Comparison of ENCODE assay signal across 18 cellular contexts in genomic region chr3:161630791-161631190, GRCh38.
DNase-seq lines count a peak whose midpoint lies in the region; ATAC-seq and TF ChIP-seq lines count a peak whose summit lies in the region.
"Had no signal": no experiment of that assay in that cellular context is flagged by ENCODE, and none has a peak within 500 bp of the region (broad histone marks: within the 10 kb centered on the region; RNA-seq: fewer than 3 reads in every experiment).

No MANE protein-coding gene starts in this region.

- no peak overlapping the region for H2BK120ac ChIP-seq in mesendoderm (ENCODE audit: low read depth, low read length)

- no peak overlapping the region for H3K4ac ChIP-seq in mesendoderm (ENCODE audit: low read depth, low read length)

- no peak overlapping the region for H4K5ac ChIP-seq in mesendoderm (ENCODE audit: low read length)

- H3K18ac ChIP-seq in mesendoderm (ENCODE audit: low read length) = no peak overlapping the region

- POLR2A ChIA-PET in HEK293 (lab: Yijun Ruan, JAX) (no interaction called here), PC-3 (lab: Charles Lee; ENCODE audit: unreplicated experiment) (no interaction called here)

- H3K79me1 ChIP-seq in mesendoderm (ENCODE audit: low read length) = no peaks in the 10 kb centered on the region

- no peaks in the 10 kb centered on the region for H3K9me2 ChIP-seq in PC-3 (replicated peaks; ENCODE audit: low read length)

- no peaks in the 10 kb centered on the region for H4K20me1 ChIP-seq in PC-3 (ENCODE audit: low read length)

- no peak overlapping the region for H2BK5ac ChIP-seq in mesendoderm (ENCODE audit: low read length)

- H3K4me1 ChIP-seq in HEK293 (ENCODE audit: control insufficient read depth, insufficient read depth, low read length) = no peaks in the 10 kb centered on the region
- no peaks in the 10 kb centered on the region for H3K4me1 ChIP-seq in PC-3 (ENCODE audit: insufficient read depth, low read length)
- H3K4me1 ChIP-seq in mesendoderm (ENCODE audit: control insufficient read depth, low read depth, low read length) = no peaks in the 10 kb centered on the region
- H3K4me1 ChIP-seq in gastrocnemius medialis = no peaks in the 10 kb centered on the region
- H3K4me1 ChIP-seq: heart right ventricle, suprapubic skin had no signal

- intact Hi-C loops in PC-3 (cut with micrococcal nuclease) (no loop called here), gastrocnemius medialis (cut with DNase I; ENCODE audit: low total_unique reads) (no loop called here)

- H3K27ac ChIP-seq in HEK293 (ENCODE audit: extremely low read depth, low read depth, low read length) (no peak overlapping the region), PC-3 (ENCODE audit: low read length) (no peak overlapping the region), mesendoderm (ENCODE audit: low read depth, low read length) (no peak overlapping the region), gastrocnemius medialis (no peak overlapping the region)
- H3K27ac ChIP-seq: heart right ventricle, suprapubic skin, WERI-Rb-1 had no signal

- no CpG with 5 or more reads among the region's 2 CpGs for WGBS in mesendoderm (ENCODE audit: extremely low coverage, insufficient coverage, low lambda C conversion rate)

- H3F3A ChIP-seq in PC-3 (ENCODE audit: low read length, unreplicated experiment) = no peaks in the 10 kb centered on the region

- H2AK5ac ChIP-seq in mesendoderm (ENCODE audit: low read length) = no peak overlapping the region

- ATAC-seq in PC-3 = peak; percentile 33; the same call in 1 of the 2 replicates
- no peak for ATAC-seq in gastrocnemius medialis
- ATAC-seq: activated CD8-positive, alpha-beta T cell treated with anti-CD3 and anti-CD28 coated beads, Interleukin-2, amount 10 ng/mL, durations not matched to agents 7 days and 5 days; activated naive CD4-positive, alpha-beta T cell treated with anti-CD3 and anti-CD28 coated beads, Interleukin-2, amount 50 U/mL, for 72 hours; heart right ventricle; Panc1 had no signal

- DNase-seq in PC-3 (peak; percentile 38), choroid plexus epithelial cell (ENCODE audit: low read depth) (peak; percentile 2), mesendoderm (peak; percentile 37), gastrocnemius medialis (no peak), DMS 273 treated with DMSO at 0.1 percent for 48 hours (lab: John Stamatoyannopoulos, UW) (no peak)
- no peak for DNase-seq in activated CD8-positive, alpha-beta memory T cell treated with anti-CD3 and anti-CD28 coated beads for 24 hours
- DNase-seq: activated CD8-positive, alpha-beta T cell treated with anti-CD3 and anti-CD28 coated beads, Interleukin-2, amount 10 ng/mL, durations not matched to agents 7 days and 5 days; COR-L47; heart right ventricle; midbrain; NCI-H1417 treated with DMSO at 0.1 percent for 48 hours; NCI-H526 treated with DMSO at 0.1 percent for 48 hours; WERI-Rb-1 had no signal

- no peak for TF ChIP-seq POLR2A in gastrocnemius medialis (IDR thresholded peaks at IDR 0.05)

- no TSS peak for BruUV-seq in PC-3 (replicated peaks; lab: Mats Ljungman, UMichigan)

- H3K23ac ChIP-seq in mesendoderm (ENCODE audit: low read length) = no peak overlapping the region

- no peak overlapping the region for H2BK15ac ChIP-seq in mesendoderm (replicated peaks; ENCODE audit: low read depth)

- H3K9ac ChIP-seq in PC-3 (ENCODE audit: low read length) = no peak overlapping the region
- H3K9ac ChIP-seq in mesendoderm (ENCODE audit: low read length) = no peak overlapping the region

- H3K27me3 ChIP-seq in PC-3 (ENCODE audit: low read length) = peaks cover 18% of the 10 kb centered on the region; the same call in 1 of the 2 replicates
- no peaks in the 10 kb centered on the region for H3K27me3 ChIP-seq in mesendoderm (ENCODE audit: insufficient read depth, low read length, poor library complexity)
- H3K27me3 ChIP-seq in gastrocnemius medialis = no peaks in the 10 kb centered on the region
- H3K27me3 ChIP-seq: heart right ventricle, suprapubic skin had no signal

- H3K79me2 ChIP-seq in PC-3 (ENCODE audit: low read length) (no peaks in the 10 kb centered on the region), mesendoderm (ENCODE audit: control insufficient read depth, insufficient read depth, low read length) (no peaks in the 10 kb centered on the region)

- no peak overlapping the region for H4K8ac ChIP-seq in mesendoderm (ENCODE audit: low read depth, low read length)

- H3K36me3 ChIP-seq in HEK293 (ENCODE audit: control insufficient read depth in 2 of 2, insufficient read depth in 1 of 2, low read length in 2 of 2) (no peaks in the 10 kb centered on the region), PC-3 (ENCODE audit: low read depth, low read length) (no peaks in the 10 kb centered on the region), mesendoderm (ENCODE audit: control insufficient read depth, insufficient read depth, low read length) (no peaks in the 10 kb centered on the region), gastrocnemius medialis (no peaks in the 10 kb centered on the region)
- H3K36me3 ChIP-seq: HAP-1, heart right ventricle, suprapubic skin, WERI-Rb-1 had no signal

- TF ChIP-seq CTCF in HEK293 (tag by site-specific recombination; IDR thresholded peaks at IDR 0.05) (no peak), PC-3 (conservative IDR thresholded peaks at IDR 0.05; ENCODE audit: low read depth, low read length) (no peak), choroid plexus epithelial cell (conservative IDR thresholded peaks at IDR 0.05; ENCODE audit: low read depth, low read length) (no peak), gastrocnemius medialis (IDR thresholded peaks at IDR 0.05 in 4 of 5, conservative IDR thresholded peaks at IDR 0.05 in 1 of 5) (no peak)

- H3K56ac ChIP-seq in mesendoderm (ENCODE audit: low read length) = no peak overlapping the region

- in situ Hi-C loops in gastrocnemius medialis (cut with MboI; ENCODE audit: low sequenced_read_pairs in 4 of 4) = no loop called here

- no peak overlapping the region for H3K4me3 ChIP-seq in HEK293 (ENCODE audit: low read depth, low read length)
- H3K4me3 ChIP-seq in PC-3 (ENCODE audit: low read length) = no peak overlapping the region
- no peak overlapping the region for H3K4me3 ChIP-seq in choroid plexus epithelial cell (ENCODE audit: low read depth, low read length)
- H3K4me3 ChIP-seq in mesendoderm (ENCODE audit: low read length) = no peak overlapping the region
- no peak overlapping the region for H3K4me3 ChIP-seq in gastrocnemius medialis
- H3K4me3 ChIP-seq: HAP-1, heart right ventricle, suprapubic skin had no signal

- CTCF ChIA-PET in HEK293 (lab: Yijun Ruan, JAX) (no interaction called here), PC-3 (lab: Charles Lee) (no interaction called here)

- H3K9me3 ChIP-seq in HEK293 (ENCODE audit: control insufficient read depth, insufficient read depth, low read depth, low read length) (no peaks in the 10 kb centered on the region), PC-3 (ENCODE audit: low read length) (no peaks in the 10 kb centered on the region), gastrocnemius medialis (no peaks in the 10 kb centered on the region)
- H3K9me3 ChIP-seq: HAP-1, suprapubic skin had no signal

- H2AFZ ChIP-seq in PC-3 (ENCODE audit: low read length) = no peak overlapping the region

- H3K4me2 ChIP-seq in PC-3 (ENCODE audit: low read length) (no peak overlapping the region), mesendoderm (ENCODE audit: low read length) (no peak overlapping the region)

TF ChIP-seq in HEK293, 187 proteins besides CTCF, POLR2A, EP300 and RAD21:
- TF ChIP-seq ZBTB26 (tag by site-specific recombination; optimal IDR thresholded peaks at IDR 0.05) (no peak), REST (tag by site-specific recombination; IDR thresholded peaks at IDR 0.05) (peak; percentile 88)

Comparison
In these comparisons a context has a peak if more than half of its experiments do, and no peak if none do; other contexts are left out.
1. DNase-seq: peak in PC-3 (single experiment), choroid plexus epithelial cell (single experiment) and mesendoderm (single experiment); none in activated CD8-positive, alpha-beta memory T cell treated with anti-CD3 and anti-CD28 coated beads for 24 hours (single experiment), gastrocnemius medialis (0 of 2) and DMS 273 treated with DMSO at 0.1 percent for 48 hours (single experiment).